Comparison of ENCODE assay signal across 8 cellular contexts in genomic region chr5:95781101-95781583, GRCh38. TPM values are rescaled to one million over a fixed set of nuclear protein-coding genes. Genes with fewer than 3 reads are reported as not detected.
DNase-seq lines count a peak whose midpoint lies in the region; ATAC-seq, FAIRE-seq and TF ChIP-seq lines count a peak whose summit lies in the region.

No MANE protein-coding gene starts in this region.

- peak; percentile 69 to 84 for DNase-seq in Kasumi-1 (lab: John Stamatoyannopoulos, UW)
- no peak for DNase-seq in SK-N-MC (ENCODE audit: low read depth, low spot score)
- peak; percentile 81 for DNase-seq in activated naive CD4-positive, alpha-beta T cell treated with anti-CD3 and anti-CD28 coated beads, Interleukin-2, amount 10 ng/mL, durations not matched to agents 7 days and 5 days
- DNase-seq in head of caudate nucleus = peak; percentile 60 to 91 (median 80)
- peak; percentile 89 for DNase-seq in thyroid gland

- H3K4me1 Mint-ChIP-seq in activated naive CD4-positive, alpha-beta T cell treated with anti-CD3 and anti-CD28 coated beads, Interleukin-2, amount 10 ng/mL, durations not matched to agents 7 days and 5 days = peaks cover 26% of the 10 kb centered on the region

- CTCF ChIA-PET in activated naive CD4-positive, alpha-beta T cell treated with anti-CD3 and anti-CD28 coated beads, Interleukin-2, amount 10 ng/mL, durations not matched to agents 7 days and 5 days (lab: Charles Lee) = interaction anchor here (0.6 to 12.8 kb wide), 48 partner anchors 10 to 1844 kb away, joined by 3 to 377 read pairs (median 6); partner anchors contain the start of genes GLRX, RFESD and RHOBTB3

- WGBS in thyroid gland, 2 donors = 20 to 22% methylated on average over 4 of the region's 4 CpGs

- peak; percentile 21 for FAIRE-seq in G401.6 (lab: Jason Lieb, UNC)

- no peaks in the 10 kb centered on the region for H3K79me2 ChIP-seq in parathyroid adenoma

- peak overlapping the region; percentile 0 for H3K27ac Mint-ChIP-seq in activated naive CD4-positive, alpha-beta T cell treated with anti-CD3 and anti-CD28 coated beads, Interleukin-2, amount 10 ng/mL, durations not matched to agents 7 days and 5 days

- H3K36me3 ChIP-seq in SK-N-MC (ENCODE audit: insufficient read depth, low read length) (peaks cover 57% of the 10 kb centered on the region), parathyroid adenoma (ENCODE audit: control insufficient read depth, insufficient read depth, low read length) (no peaks in the 10 kb centered on the region), thyroid gland (peaks cover 2 to 5% of the 10 kb centered on the region in 2 donors)

- no peaks in the 10 kb centered on the region for H3K36me3 Mint-ChIP-seq in activated naive CD4-positive, alpha-beta T cell treated with anti-CD3 and anti-CD28 coated beads, Interleukin-2, amount 10 ng/mL, durations not matched to agents 7 days and 5 days

- H3K4me2 ChIP-seq in parathyroid adenoma (ENCODE audit: low read length) = no peak overlapping the region

- H3K4me3 ChIP-seq in SK-N-MC (no peak overlapping the region), parathyroid adenoma (ENCODE audit: low read depth, low read length) (no peak overlapping the region), thyroid gland (replicated peaks in 1 of 3) (no peak overlapping the region)

- ATAC-seq in GM21825 (IDR thresholded peaks at IDR 0.05; ENCODE audit: unreplicated experiment) = peak; percentile 94

- H3K9ac ChIP-seq in SK-N-MC (ENCODE audit: insufficient read length) (no peak overlapping the region), parathyroid adenoma (no peak overlapping the region)

- H3K27me3 ChIP-seq in parathyroid adenoma (ENCODE audit: control insufficient read depth, insufficient read depth, low read length) = no peaks in the 10 kb centered on the region
- no peaks in the 10 kb centered on the region for H3K27me3 ChIP-seq in thyroid gland

- no peaks in the 10 kb centered on the region for H3K9me3 Mint-ChIP-seq in activated naive CD4-positive, alpha-beta T cell treated with anti-CD3 and anti-CD28 coated beads, Interleukin-2, amount 10 ng/mL, durations not matched to agents 7 days and 5 days

- TF ChIP-seq CTCF in parathyroid adenoma (IDR thresholded peaks at IDR 0.05) = peak; percentile 93
- peak; percentile 68 to 98 (median 84) for TF ChIP-seq CTCF in thyroid gland (IDR thresholded peaks at IDR 0.05)

- intact Hi-C loops in head of caudate nucleus (cut with DNase I) = loop anchor here (5.0 kb wide), 1 partner anchor 66 kb away; no protein-coding TSS in a partner anchor
- intact Hi-C loops in thyroid gland (cut with DNase I) = loop anchor here (2.0 kb wide), 1 partner anchor 68 kb away; no protein-coding TSS in a partner anchor

- H2AFZ ChIP-seq in parathyroid adenoma = peak overlapping the region; percentile 48

- peaks cover 10% of the 10 kb centered on the region for H3K4me1 ChIP-seq in parathyroid adenoma
- peaks cover 0 to 17% of the 10 kb centered on the region in 2 donors for H3K4me1 ChIP-seq in thyroid gland

- H3K9me3 ChIP-seq in SK-N-MC (ENCODE audit: low read depth, low read length) = no peaks in the 10 kb centered on the region
- no peaks in the 10 kb centered on the region for H3K9me3 ChIP-seq in parathyroid adenoma (ENCODE audit: control insufficient read depth, low read length)
- H3K9me3 ChIP-seq in thyroid gland = no peaks in the 10 kb centered on the region

- H3K27ac ChIP-seq in SK-N-MC (peak overlapping the region; percentile 7; the same call in 1 of the 2 replicates), parathyroid adenoma (peak overlapping the region; percentile 29), thyroid gland (peak overlapping the region; percentile 57 to 61 (median 60))

- no peaks in the 10 kb centered on the region for H3K27me3 Mint-ChIP-seq in activated naive CD4-positive, alpha-beta T cell treated with anti-CD3 and anti-CD28 coated beads, Interleukin-2, amount 10 ng/mL, durations not matched to agents 7 days and 5 days

- H3K4me3 Mint-ChIP-seq in activated naive CD4-positive, alpha-beta T cell treated with anti-CD3 and anti-CD28 coated beads, Interleukin-2, amount 10 ng/mL, durations not matched to agents 7 days and 5 days = peak overlapping the region; percentile 47

- TF ChIP-seq POLR2A in thyroid gland (IDR thresholded peaks at IDR 0.05) = no peak

RNA-seq across cellular contexts. Expression of gene GLRX, which starts 41.4 kb away (rescaled TPM):
- total RNA-seq in thyroid gland = 10 to 100 TPM; 30.1 to 68.7 (median 37.7) TPM

RNA-seq across cellular contexts. Expression of gene RHOBTB3, which starts 50.0 kb away (rescaled TPM):
- 10 to 100 TPM; 58.7 to 85.7 (median 68.0) TPM for total RNA-seq in thyroid gland

Comparison
In these comparisons a context has a peak if more than half of its experiments do, and no peak if none do; other contexts are left out.
1. H3K27ac ChIP-seq: peak in every context shown above with its lines; median percentile 60 in thyroid gland; 29 in parathyroid adenoma; 7 in SK-N-MC.